In the genomic region with DNA sequence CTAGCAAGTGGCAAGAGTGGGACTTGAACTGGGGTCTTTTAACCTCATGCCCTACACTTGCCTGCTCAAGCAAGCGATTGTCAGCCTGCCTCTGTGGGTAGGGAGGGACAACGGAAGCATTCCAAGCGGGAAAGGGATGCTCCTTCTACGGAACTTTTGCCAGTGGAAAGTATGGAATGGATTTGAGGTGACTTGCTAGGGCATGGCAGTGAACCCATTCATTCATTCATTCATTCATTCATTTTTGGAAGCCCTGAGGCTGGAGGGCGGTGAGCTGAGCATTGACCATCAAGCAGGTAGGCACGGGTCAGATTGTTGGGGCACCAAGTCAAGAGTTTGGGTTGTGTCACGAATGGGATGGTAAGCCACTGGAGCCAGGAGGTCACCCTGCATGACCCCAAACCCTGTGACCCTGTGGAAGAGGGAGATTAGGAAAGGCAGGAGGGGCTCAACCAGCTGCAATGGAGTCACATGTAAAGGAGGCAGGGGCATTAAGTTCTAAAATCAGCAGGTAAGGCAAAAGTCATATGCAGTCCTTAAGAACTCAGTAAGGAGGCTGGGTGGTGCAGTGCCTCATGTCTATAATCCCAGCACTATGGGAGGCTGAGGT, we compare ENCODE assay signal across 23 cellular contexts.
"Had no signal": no experiment of that assay in that cellular context is flagged by ENCODE, and none has a peak within 500 bp of the region (broad histone marks: within the 10 kb centered on the region; RNA-seq: fewer than 3 reads in every experiment).

No MANE protein-coding gene starts in this region.

- H3K27me3 Mint-ChIP-seq: activated CD8-positive, alpha-beta T cell treated with anti-CD3 and anti-CD28 coated beads for 36 hours; stimulated activated naive CD8-positive, alpha-beta T cell treated with anti-CD3 and anti-CD28 coated beads, Interleukin-15, Interleukin-2, amounts not matched to agents 100 ng/mL and 50 ng/mL, for 24 hours had no signal

- H3K27ac ChIP-seq: ovary, psoas muscle, tibial nerve had no signal

- H3K27ac Mint-ChIP-seq: activated B cell treated with CpG ODN at 0.5 μM for 24 hours; activated CD8-positive, alpha-beta T cell treated with anti-CD3 and anti-CD28 coated beads for 36 hours; endodermal cell; stimulated activated naive CD8-positive, alpha-beta T cell treated with anti-CD3 and anti-CD28 coated beads, Interleukin-15, Interleukin-2, amounts not matched to agents 100 ng/mL and 50 ng/mL, for 24 hours had no signal

- H3K4me1 Mint-ChIP-seq: brain, neural crest cell had no signal

- H3K36me3 ChIP-seq: ovary, tibial nerve had no signal

- H3K4me1 ChIP-seq: psoas muscle had no signal

- H3K36me3 Mint-ChIP-seq: brain had no signal

- DNase-seq: activated B cell treated with CpG ODN at 0.5 μM for 24 hours; activated CD4-positive, alpha-beta T cell treated with anti-CD3 and anti-CD28 coated beads for 4 hours; activated CD8-positive, alpha-beta T cell treated with anti-CD3 and anti-CD28 coated beads for 36 hours; activated naive CD4-positive, alpha-beta T cell treated with Interleukin-2 at 50 U/mL for 16 hours; activated T-cell treated with anti-CD3 and anti-CD28 coated beads, Interleukin-2, amount 50 U/mL, for 4 hours; anterior cingulate cortex; caudate nucleus; endodermal cell; erythroblast; head of caudate nucleus; kidney; midbrain; ovary; psoas muscle; right cardiac atrium; stimulated activated CD4-positive, alpha-beta T cell treated with anti-CD3 and anti-CD28 coated beads, Interleukin-2, amount 100 ng/mL, for 24 hours; T-helper 9 cell had no signal

- H3K9me3 Mint-ChIP-seq: neural crest cell had no signal

- H3K4me3 Mint-ChIP-seq: activated B cell treated with CpG ODN at 0.5 μM for 24 hours; activated CD8-positive, alpha-beta T cell treated with anti-CD3 and anti-CD28 coated beads for 36 hours; activated T-cell treated with anti-CD3 and anti-CD28 coated beads, Interleukin-2, amount 50 U/mL, for 4 hours; brain; endodermal cell; neural crest cell; stimulated activated naive CD8-positive, alpha-beta T cell treated with anti-CD3 and anti-CD28 coated beads, Interleukin-15, Interleukin-2, amounts not matched to agents 100 ng/mL and 50 ng/mL, for 24 hours had no signal

- H3K9me3 ChIP-seq: ovary had no signal

- H3K27me3 ChIP-seq: ovary, tibial nerve had no signal

- H3K4me3 ChIP-seq: lung, ovary, psoas muscle, tibial nerve had no signal

- ATAC-seq: activated CD8-positive, alpha-beta T cell treated with anti-CD3 and anti-CD28 coated beads for 36 hours; activated T-cell treated with anti-CD3 and anti-CD28 coated beads, Interleukin-2, amount 50 U/mL, for 4 hours; left lobe of liver; psoas muscle; right cardiac atrium had no signal
